13 cellular contexts compared by ENCODE assay signal in genomic region chr4:153560918-153561317, GRCh38.
A peak's percentile ranks its signal among the peaks of the same experiment; 100 is the strongest.
DNase-seq lines count a peak whose midpoint lies in the region; ATAC-seq, FAIRE-seq and TF ChIP-seq lines count a peak whose summit lies in the region.
"Had no signal": no experiment of that assay in that cellular context is flagged by ENCODE, and none has a peak within 500 bp of the region (broad histone marks: within the 10 kb centered on the region; RNA-seq: fewer than 3 reads in every experiment).

No MANE protein-coding gene starts in this region.

- no peak overlapping the region for H3K27ac ChIP-seq in kidney (ENCODE audit: low read depth in 2 of 2, low read length in 2 of 2)
- H3K27ac ChIP-seq: body of pancreas, C4-2B, testis had no signal

- DNase-seq in CD1c-positive myeloid dendritic cell (ENCODE audit: extremely low spot score) (peak; percentile 10), activated B cell treated with CpG ODN at 0.5 μM for 24 hours (no peak), kidney (no peak), left colon (no peak), COR-L47 (lab: John Stamatoyannopoulos, UW) (no peak)
- no peak for DNase-seq in activated CD4-positive, alpha-beta T cell treated with anti-CD3 and anti-CD28 coated beads for 4 hours
- DNase-seq: body of pancreas, NCI-H1105 treated with DMSO at 0.1 percent for 48 hours, NCI-H524 treated with DMSO at 0.1 percent for 48 hours, testis had no signal

- peaks cover 0 to 5% of the 10 kb centered on the region in 2 donors for H3K36me3 ChIP-seq in kidney (ENCODE audit: control insufficient read depth in 1 of 2, insufficient read depth in 2 of 2, low read length in 2 of 2)

- intact Hi-C loops in activated B cell treated with CpG ODN at 0.5 μM for 24 hours (cut with micrococcal nuclease) = loop anchor here (2.0 kb wide), 2 partner anchors 14 kb away; no protein-coding TSS in a partner anchor
- intact Hi-C loops in kidney (cut with DNase I) = no loop called here
- intact Hi-C loops in left colon (cut with DNase I, micrococcal nuclease) = no loop called here

- H3K9me3 Mint-ChIP-seq in activated B cell treated with CpG ODN at 0.5 μM for 24 hours = peaks cover 6% of the 10 kb centered on the region

- peak overlapping the region; percentile 51 for H3K27ac Mint-ChIP-seq in activated B cell treated with CpG ODN at 0.5 μM for 24 hours

- CTCF ChIA-PET in activated B cell treated with CpG ODN at 0.5 μM for 24 hours (lab: Charles Lee) = no interaction called here

- H3K9ac ChIP-seq in kidney (ENCODE audit: low read length in 2 of 2) = no peak overlapping the region

- POLR2A ChIA-PET in activated B cell treated with CpG ODN at 0.5 μM for 24 hours (lab: Charles Lee) = no interaction called here

- H3K9me3 ChIP-seq in kidney (ENCODE audit: control insufficient read depth in 1 of 2, low read length in 2 of 2) = peaks cover 0 to 2% of the 10 kb centered on the region in 2 donors
- H3K9me3 ChIP-seq: testis had no signal

- ATAC-seq in GM19035 (IDR thresholded peaks at IDR 0.05; ENCODE audit: unreplicated experiment) = peak; percentile 71
- peak; percentile 89 for ATAC-seq in HG03159 (IDR thresholded peaks at IDR 0.05; ENCODE audit: unreplicated experiment)
- peak; percentile 74 for ATAC-seq in activated B cell treated with CpG ODN at 0.5 μM for 24 hours (ENCODE audit: low read depth)
- ATAC-seq in left colon = no peak
- ATAC-seq: body of pancreas had no signal

- H3K4me3 ChIP-seq in kidney (ENCODE audit: low read length in 2 of 2) = no peak overlapping the region
- H3K4me3 ChIP-seq: body of pancreas, testis had no signal

- TF ChIP-seq CTCF in activated B cell treated with CpG ODN at 0.5 μM for 24 hours (IDR thresholded peaks at IDR 0.05) (no peak), kidney (IDR thresholded peaks at IDR 0.05; ENCODE audit: borderline replicate concordance, extremely low read depth, insufficient read depth) (no peak)

- H3K4me1 ChIP-seq in kidney (ENCODE audit: control insufficient read depth in 1 of 2, insufficient read depth in 1 of 2, low read depth in 1 of 2, low read length in 2 of 2) = peaks cover 5% of the 10 kb centered on the region in 2 donors
- H3K4me1 ChIP-seq: testis had no signal

- no peak overlapping the region for H3K4me3 Mint-ChIP-seq in activated B cell treated with CpG ODN at 0.5 μM for 24 hours

- H3K36me3 Mint-ChIP-seq in activated B cell treated with CpG ODN at 0.5 μM for 24 hours (ENCODE audit: low read depth) = peaks cover 84% of the 10 kb centered on the region

- FAIRE-seq in kidney (lab: Jason Lieb, UNC) = no peak

- no peaks in the 10 kb centered on the region for H3K27me3 Mint-ChIP-seq in activated B cell treated with CpG ODN at 0.5 μM for 24 hours

- H3K4me1 Mint-ChIP-seq in activated B cell treated with CpG ODN at 0.5 μM for 24 hours = peaks cover 42% of the 10 kb centered on the region
